ENCODE assay signal across 2 cellular contexts in the genomic region with DNA sequence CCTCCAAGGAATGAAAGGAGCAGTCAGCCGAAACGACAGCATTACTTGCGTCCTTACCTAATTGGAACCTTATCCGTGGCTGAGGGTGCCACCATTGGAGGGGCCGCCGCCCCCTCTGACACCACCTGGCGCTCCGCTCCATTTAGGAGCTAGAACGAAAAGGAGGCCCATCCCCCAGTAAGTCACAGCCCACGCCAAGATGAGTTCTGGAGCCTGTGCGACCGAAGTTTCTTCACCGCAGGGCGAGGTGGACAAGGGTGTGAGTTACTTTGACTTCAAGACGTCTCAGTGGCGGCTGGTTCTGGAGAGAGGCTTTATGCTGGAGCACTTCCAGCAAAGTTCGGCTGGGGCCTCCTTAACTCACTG.
A peak's percentile ranks its signal among the peaks of the same experiment; 100 is the strongest.
TF ChIP-seq lines count a peak whose summit lies in the region.

No MANE protein-coding gene starts in this region.

TF ChIP-seq in WTC11, 78 proteins besides CTCF, POLR2A, EP300 and RAD21 (continued from another document):
- TF ChIP-seq, protein P1, sequence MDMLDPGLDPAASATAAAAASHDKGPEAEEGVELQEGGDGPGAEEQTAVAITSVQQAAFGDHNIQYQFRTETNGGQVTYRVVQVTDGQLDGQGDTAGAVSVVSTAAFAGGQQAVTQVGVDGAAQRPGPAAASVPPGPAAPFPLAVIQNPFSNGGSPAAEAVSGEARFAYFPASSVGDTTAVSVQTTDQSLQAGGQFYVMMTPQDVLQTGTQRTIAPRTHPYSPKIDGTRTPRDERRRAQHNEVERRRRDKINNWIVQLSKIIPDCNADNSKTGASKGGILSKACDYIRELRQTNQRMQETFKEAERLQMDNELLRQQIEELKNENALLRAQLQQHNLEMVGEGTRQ (CRISPR knock-in tag; IDR thresholded peaks at IDR 0.05): no peak
- TF ChIP-seq, protein P2, sequence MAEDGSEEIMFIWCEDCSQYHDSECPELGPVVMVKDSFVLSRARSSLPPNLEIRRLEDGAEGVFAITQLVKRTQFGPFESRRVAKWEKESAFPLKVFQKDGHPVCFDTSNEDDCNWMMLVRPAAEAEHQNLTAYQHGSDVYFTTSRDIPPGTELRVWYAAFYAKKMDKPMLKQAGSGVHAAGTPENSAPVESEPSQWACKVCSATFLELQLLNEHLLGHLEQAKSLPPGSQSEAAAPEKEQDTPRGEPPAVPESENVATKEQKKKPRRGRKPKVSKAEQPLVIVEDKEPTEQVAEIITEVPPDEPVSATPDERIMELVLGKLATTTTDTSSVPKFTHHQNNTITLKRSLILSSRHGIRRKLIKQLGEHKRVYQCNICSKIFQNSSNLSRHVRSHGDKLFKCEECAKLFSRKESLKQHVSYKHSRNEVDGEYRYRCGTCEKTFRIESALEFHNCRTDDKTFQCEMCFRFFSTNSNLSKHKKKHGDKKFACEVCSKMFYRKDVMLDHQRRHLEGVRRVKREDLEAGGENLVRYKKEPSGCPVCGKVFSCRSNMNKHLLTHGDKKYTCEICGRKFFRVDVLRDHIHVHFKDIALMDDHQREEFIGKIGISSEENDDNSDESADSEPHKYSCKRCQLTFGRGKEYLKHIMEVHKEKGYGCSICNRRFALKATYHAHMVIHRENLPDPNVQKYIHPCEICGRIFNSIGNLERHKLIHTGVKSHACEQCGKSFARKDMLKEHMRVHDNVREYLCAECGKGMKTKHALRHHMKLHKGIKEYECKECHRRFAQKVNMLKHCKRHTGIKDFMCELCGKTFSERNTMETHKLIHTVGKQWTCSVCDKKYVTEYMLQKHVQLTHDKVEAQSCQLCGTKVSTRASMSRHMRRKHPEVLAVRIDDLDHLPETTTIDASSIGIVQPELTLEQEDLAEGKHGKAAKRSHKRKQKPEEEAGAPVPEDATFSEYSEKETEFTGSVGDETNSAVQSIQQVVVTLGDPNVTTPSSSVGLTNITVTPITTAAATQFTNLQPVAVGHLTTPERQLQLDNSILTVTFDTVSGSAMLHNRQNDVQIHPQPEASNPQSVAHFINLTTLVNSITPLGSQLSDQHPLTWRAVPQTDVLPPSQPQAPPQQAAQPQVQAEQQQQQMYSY (CRISPR knock-in tag; IDR thresholded peaks at IDR 0.05): no peak
- TF ChIP-seq, protein P3, sequence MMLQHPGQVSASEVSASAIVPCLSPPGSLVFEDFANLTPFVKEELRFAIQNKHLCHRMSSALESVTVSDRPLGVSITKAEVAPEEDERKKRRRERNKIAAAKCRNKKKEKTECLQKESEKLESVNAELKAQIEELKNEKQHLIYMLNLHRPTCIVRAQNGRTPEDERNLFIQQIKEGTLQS (CRISPR knock-in tag; conservative IDR thresholded peaks at IDR 0.05): no peak
- TF ChIP-seq TEAD4 (CRISPR knock-in tag; IDR thresholded peaks at IDR 0.05) (0 out of 2 replicates have a peak, but pooled peaks have one; percentile 43), GABPB1 (CRISPR knock-in tag; IDR thresholded peaks at IDR 0.05) (no peak)

TF ChIP-seq in HepG2, 621 proteins besides CTCF, POLR2A, EP300 and RAD21 (continued from another document):
- TF ChIP-seq, protein P4, sequence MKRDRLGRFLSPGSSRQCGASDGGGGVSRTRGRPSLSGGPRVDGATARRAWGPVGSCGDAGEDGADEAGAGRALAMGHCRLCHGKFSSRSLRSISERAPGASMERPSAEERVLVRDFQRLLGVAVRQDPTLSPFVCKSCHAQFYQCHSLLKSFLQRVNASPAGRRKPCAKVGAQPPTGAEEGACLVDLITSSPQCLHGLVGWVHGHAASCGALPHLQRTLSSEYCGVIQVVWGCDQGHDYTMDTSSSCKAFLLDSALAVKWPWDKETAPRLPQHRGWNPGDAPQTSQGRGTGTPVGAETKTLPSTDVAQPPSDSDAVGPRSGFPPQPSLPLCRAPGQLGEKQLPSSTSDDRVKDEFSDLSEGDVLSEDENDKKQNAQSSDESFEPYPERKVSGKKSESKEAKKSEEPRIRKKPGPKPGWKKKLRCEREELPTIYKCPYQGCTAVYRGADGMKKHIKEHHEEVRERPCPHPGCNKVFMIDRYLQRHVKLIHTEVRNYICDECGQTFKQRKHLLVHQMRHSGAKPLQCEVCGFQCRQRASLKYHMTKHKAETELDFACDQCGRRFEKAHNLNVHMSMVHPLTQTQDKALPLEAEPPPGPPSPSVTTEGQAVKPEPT (CRISPR knock-in tag; IDR thresholded peaks at IDR 0.05; ENCODE audit: low read depth): 0 out of 2 replicates have a peak, but pooled peaks have one; percentile 59
- 0 out of 2 replicates have a peak, but pooled peaks have one; percentile 17 for TF ChIP-seq ZNF20 (CRISPR knock-in tag; IDR thresholded peaks at IDR 0.05)
- no peak for TF ChIP-seq XBP1 (CRISPR knock-in tag; IDR thresholded peaks at IDR 0.05)
- peak; percentile 9 for TF ChIP-seq SRSF1 (optimal IDR thresholded peaks at IDR 0.05; ENCODE audit: low read depth, low read length)
- TF ChIP-seq ARNT2 (CRISPR knock-in tag; IDR thresholded peaks at IDR 0.05; ENCODE audit: low read depth): 0 out of 2 replicates have a peak, but pooled peaks have one; percentile 6
- TF ChIP-seq, protein P5, sequence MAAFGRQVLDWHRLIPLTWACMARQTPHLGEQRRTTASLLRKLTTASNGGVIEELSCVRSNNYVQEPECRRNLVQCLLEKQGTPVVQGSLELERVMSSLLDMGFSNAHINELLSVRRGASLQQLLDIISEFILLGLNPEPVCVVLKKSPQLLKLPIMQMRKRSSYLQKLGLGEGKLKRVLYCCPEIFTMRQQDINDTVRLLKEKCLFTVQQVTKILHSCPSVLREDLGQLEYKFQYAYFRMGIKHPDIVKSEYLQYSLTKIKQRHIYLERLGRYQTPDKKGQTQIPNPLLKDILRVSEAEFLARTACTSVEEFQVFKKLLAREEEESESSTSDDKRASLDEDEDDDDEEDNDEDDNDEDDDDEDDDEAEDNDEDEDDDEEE (CRISPR knock-in tag; IDR thresholded peaks at IDR 0.05): 0 out of 2 replicates have a peak, but pooled peaks have one; percentile 11
- TF ChIP-seq, protein P6, sequence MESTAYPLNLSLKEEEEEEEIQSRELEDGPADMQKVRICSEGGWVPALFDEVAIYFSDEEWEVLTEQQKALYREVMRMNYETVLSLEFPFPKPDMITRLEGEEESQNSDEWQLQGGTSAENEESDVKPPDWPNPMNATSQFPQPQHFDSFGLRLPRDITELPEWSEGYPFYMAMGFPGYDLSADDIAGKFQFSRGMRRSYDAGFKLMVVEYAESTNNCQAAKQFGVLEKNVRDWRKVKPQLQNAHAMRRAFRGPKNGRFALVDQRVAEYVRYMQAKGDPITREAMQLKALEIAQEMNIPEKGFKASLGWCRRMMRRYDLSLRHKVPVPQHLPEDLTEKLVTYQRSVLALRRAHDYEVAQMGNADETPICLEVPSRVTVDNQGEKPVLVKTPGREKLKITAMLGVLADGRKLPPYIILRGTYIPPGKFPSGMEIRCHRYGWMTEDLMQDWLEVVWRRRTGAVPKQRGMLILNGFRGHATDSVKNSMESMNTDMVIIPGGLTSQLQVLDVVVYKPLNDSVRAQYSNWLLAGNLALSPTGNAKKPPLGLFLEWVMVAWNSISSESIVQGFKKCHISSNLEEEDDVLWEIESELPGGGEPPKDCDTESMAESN (CRISPR knock-in tag; conservative IDR thresholded peaks at IDR 0.05): 0 out of 2 replicates have a peak, but pooled peaks have one; percentile 57
- no peak for TF ChIP-seq SOX5 (CRISPR knock-in tag; IDR thresholded peaks at IDR 0.05; ENCODE audit: borderline replicate concordance)
- no peak for TF ChIP-seq YEATS2 (CRISPR knock-in tag; IDR thresholded peaks at IDR 0.05; ENCODE audit: borderline replicate concordance)
- 0 out of 2 replicates have a peak, but pooled peaks have one; percentile 20 for TF ChIP-seq ZBTB7B (CRISPR knock-in tag; IDR thresholded peaks at IDR 0.05)
- TF ChIP-seq, protein P7, sequence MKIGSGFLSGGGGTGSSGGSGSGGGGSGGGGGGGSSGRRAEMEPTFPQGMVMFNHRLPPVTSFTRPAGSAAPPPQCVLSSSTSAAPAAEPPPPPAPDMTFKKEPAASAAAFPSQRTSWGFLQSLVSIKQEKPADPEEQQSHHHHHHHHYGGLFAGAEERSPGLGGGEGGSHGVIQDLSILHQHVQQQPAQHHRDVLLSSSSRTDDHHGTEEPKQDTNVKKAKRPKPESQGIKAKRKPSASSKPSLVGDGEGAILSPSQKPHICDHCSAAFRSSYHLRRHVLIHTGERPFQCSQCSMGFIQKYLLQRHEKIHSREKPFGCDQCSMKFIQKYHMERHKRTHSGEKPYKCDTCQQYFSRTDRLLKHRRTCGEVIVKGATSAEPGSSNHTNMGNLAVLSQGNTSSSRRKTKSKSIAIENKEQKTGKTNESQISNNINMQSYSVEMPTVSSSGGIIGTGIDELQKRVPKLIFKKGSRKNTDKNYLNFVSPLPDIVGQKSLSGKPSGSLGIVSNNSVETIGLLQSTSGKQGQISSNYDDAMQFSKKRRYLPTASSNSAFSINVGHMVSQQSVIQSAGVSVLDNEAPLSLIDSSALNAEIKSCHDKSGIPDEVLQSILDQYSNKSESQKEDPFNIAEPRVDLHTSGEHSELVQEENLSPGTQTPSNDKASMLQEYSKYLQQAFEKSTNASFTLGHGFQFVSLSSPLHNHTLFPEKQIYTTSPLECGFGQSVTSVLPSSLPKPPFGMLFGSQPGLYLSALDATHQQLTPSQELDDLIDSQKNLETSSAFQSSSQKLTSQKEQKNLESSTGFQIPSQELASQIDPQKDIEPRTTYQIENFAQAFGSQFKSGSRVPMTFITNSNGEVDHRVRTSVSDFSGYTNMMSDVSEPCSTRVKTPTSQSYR (CRISPR knock-in tag; IDR thresholded peaks at IDR 0.05; ENCODE audit: borderline replicate concordance): peak; percentile 49; the same call in 1 of the 2 replicates
- peak; percentile 4; the same call in 1 of the 2 replicates for TF ChIP-seq HDAC1 (CRISPR knock-in tag; IDR thresholded peaks at IDR 0.05)
- TF ChIP-seq, protein P8, sequence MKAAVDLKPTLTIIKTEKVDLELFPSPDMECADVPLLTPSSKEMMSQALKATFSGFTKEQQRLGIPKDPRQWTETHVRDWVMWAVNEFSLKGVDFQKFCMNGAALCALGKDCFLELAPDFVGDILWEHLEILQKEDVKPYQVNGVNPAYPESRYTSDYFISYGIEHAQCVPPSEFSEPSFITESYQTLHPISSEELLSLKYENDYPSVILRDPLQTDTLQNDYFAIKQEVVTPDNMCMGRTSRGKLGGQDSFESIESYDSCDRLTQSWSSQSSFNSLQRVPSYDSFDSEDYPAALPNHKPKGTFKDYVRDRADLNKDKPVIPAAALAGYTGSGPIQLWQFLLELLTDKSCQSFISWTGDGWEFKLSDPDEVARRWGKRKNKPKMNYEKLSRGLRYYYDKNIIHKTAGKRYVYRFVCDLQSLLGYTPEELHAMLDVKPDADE (CRISPR knock-in tag; IDR thresholded peaks at IDR 0.05): 0 out of 2 replicates have a peak, but pooled peaks have one; percentile 45
- TF ChIP-seq, protein P9, sequence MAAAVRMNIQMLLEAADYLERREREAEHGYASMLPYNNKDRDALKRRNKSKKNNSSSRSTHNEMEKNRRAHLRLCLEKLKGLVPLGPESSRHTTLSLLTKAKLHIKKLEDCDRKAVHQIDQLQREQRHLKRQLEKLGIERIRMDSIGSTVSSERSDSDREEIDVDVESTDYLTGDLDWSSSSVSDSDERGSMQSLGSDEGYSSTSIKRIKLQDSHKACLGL (CRISPR knock-in tag; IDR thresholded peaks at IDR 0.05): peak; percentile 15; the same call in 1 of the 2 replicates
- peak; percentile 51; the same call in 1 of the 2 replicates for TF ChIP-seq ZFY (CRISPR knock-in tag; IDR thresholded peaks at IDR 0.05)
- no peak for TF ChIP-seq ZNF7 (CRISPR knock-in tag; IDR thresholded peaks at IDR 0.05)
- 0 out of 2 replicates have a peak, but pooled peaks have one; percentile 21 for TF ChIP-seq ZNF547 (CRISPR knock-in tag; IDR thresholded peaks at IDR 0.05)
- TF ChIP-seq ZNF605 (CRISPR knock-in tag; IDR thresholded peaks at IDR 0.05): 0 out of 2 replicates have a peak, but pooled peaks have one; percentile 20
- TF ChIP-seq GLI4 (CRISPR knock-in tag; IDR thresholded peaks at IDR 0.05; ENCODE audit: borderline replicate concordance): no peak
- TF ChIP-seq, protein P10, sequence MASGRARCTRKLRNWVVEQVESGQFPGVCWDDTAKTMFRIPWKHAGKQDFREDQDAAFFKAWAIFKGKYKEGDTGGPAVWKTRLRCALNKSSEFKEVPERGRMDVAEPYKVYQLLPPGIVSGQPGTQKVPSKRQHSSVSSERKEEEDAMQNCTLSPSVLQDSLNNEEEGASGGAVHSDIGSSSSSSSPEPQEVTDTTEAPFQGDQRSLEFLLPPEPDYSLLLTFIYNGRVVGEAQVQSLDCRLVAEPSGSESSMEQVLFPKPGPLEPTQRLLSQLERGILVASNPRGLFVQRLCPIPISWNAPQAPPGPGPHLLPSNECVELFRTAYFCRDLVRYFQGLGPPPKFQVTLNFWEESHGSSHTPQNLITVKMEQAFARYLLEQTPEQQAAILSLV (CRISPR knock-in tag; IDR thresholded peaks at IDR 0.05; ENCODE audit: borderline replicate concordance): 0 out of 2 replicates have a peak, but pooled peaks have one; percentile 10
- 0 out of 2 replicates have a peak, but pooled peaks have one; percentile 21 for TF ChIP-seq ZNF816 (CRISPR knock-in tag; IDR thresholded peaks at IDR 0.05; ENCODE audit: borderline replicate concordance)
- TF ChIP-seq, protein P11, sequence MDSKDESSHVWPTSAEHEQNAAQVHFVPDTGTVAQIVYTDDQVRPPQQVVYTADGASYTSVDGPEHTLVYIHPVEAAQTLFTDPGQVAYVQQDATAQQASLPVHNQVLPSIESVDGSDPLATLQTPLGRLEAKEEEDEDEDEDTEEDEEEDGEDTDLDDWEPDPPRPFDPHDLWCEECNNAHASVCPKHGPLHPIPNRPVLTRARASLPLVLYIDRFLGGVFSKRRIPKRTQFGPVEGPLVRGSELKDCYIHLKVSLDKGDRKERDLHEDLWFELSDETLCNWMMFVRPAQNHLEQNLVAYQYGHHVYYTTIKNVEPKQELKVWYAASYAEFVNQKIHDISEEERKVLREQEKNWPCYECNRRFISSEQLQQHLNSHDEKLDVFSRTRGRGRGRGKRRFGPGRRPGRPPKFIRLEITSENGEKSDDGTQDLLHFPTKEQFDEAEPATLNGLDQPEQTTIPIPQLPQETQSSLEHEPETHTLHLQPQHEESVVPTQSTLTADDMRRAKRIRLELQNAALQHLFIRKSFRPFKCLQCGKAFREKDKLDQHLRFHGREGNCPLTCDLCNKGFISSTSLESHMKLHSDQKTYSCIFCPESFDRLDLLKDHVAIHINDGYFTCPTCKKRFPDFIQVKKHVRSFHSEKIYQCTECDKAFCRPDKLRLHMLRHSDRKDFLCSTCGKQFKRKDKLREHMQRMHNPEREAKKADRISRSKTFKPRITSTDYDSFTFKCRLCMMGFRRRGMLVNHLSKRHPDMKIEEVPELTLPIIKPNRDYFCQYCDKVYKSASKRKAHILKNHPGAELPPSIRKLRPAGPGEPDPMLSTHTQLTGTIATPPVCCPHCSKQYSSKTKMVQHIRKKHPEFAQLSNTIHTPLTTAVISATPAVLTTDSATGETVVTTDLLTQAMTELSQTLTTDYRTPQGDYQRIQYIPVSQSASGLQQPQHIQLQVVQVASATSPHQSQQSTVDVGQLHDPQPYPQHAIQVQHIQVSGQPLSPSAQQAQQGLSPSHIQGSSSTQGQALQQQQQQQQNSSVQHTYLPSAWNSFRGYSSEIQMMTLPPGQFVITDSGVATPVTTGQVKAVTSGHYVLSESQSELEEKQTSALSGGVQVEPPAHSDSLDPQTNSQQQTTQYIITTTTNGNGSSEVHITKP (CRISPR knock-in tag; IDR thresholded peaks at IDR 0.05; ENCODE audit: low read depth): 0 out of 2 replicates have a peak, but pooled peaks have one; percentile 1
- 0 out of 2 replicates have a peak, but pooled peaks have one; percentile 7 for TF ChIP-seq ZNF724P (CRISPR knock-in tag; IDR thresholded peaks at IDR 0.05; ENCODE audit: borderline replicate concordance)
